18 cellular contexts compared by ENCODE assay signal in the genomic region with DNA sequence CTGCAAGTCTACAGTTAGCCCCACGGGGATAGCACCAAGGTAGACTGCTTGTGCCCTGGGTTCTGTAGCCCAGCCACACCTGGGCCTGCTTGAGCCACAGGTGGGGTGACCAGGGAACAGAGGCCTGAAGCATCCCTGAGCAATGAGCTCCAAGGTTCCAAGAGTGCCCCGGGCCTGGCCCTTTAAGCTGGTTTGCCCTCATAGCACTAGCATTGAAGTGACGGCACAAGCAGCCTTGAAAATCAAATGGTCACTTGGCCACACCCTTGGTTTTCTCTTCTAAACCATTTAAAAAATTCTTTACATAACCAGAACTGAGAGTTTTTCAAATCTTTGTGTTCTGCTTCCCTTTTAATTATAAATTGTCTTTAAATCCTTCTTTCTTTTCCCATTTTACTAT.
"Had no signal": no experiment of that assay in that cellular context is flagged by ENCODE, and none has a peak within 500 bp of the region (broad histone marks: within the 10 kb centered on the region; RNA-seq: fewer than 3 reads in every experiment).

No MANE protein-coding gene starts in this region.

- H3K36me3 Mint-ChIP-seq: natural killer cell treated with Interleukin-12 subunit alpha and Interleukin-12 subunit beta and Interleukin-15 and Interleukin-18, amount 100 ng/mL, for 72 hours; stimulated activated effector memory CD8-positive, alpha-beta T cell treated with anti-CD3 and anti-CD28 coated beads, Interleukin-12 subunit alpha, Interleukin-12 subunit beta, amount 100 ng/mL, for 72 hours had no signal

- ATAC-seq: gastrocnemius medialis; heart right ventricle; left lobe of liver; stimulated activated effector memory CD8-positive, alpha-beta T cell treated with anti-CD3 and anti-CD28 coated beads, Interleukin-12 subunit alpha, Interleukin-12 subunit beta, amount 100 ng/mL, for 72 hours had no signal

- DNase-seq: effector memory CD4-positive, alpha-beta T cell; gastrocnemius medialis; heart right ventricle; hypothalamus; islet precursor cell; retina; sigmoid colon; small intestine; stimulated activated CD4-positive, alpha-beta T cell treated with anti-CD3 and anti-CD28 coated beads, Interleukin-4, amount 100 ng/mL, for 1 hour; stimulated activated CD8-positive, alpha-beta memory T cell treated with anti-CD3 and anti-CD28 coated beads, Interleukin-4, amount 100 ng/mL, for 48 hours; testis; transverse colon had no signal

- H3K9me3 Mint-ChIP-seq: memory B cell; mesothelial cell of epicardium; natural killer cell treated with Interleukin-12 subunit alpha and Interleukin-12 subunit beta and Interleukin-15 and Interleukin-18, amount 100 ng/mL, for 72 hours; stimulated activated effector memory CD8-positive, alpha-beta T cell treated with anti-CD3 and anti-CD28 coated beads, Interleukin-12 subunit alpha, Interleukin-12 subunit beta, amount 100 ng/mL, for 72 hours; stimulated activated naive CD8-positive, alpha-beta T cell treated with anti-CD3 and anti-CD28 coated beads, Interleukin-15, Interleukin-2, amounts not matched to agents 100 ng/mL and 50 ng/mL, for 24 hours had no signal

- H3K27me3 Mint-ChIP-seq: memory B cell; natural killer cell treated with Interleukin-12 subunit alpha and Interleukin-12 subunit beta and Interleukin-15 and Interleukin-18, amount 100 ng/mL, for 72 hours; stimulated activated naive CD8-positive, alpha-beta T cell treated with anti-CD3 and anti-CD28 coated beads, Interleukin-15, Interleukin-2, amounts not matched to agents 100 ng/mL and 50 ng/mL, for 24 hours had no signal

- H3K4me3 Mint-ChIP-seq: memory B cell; mesothelial cell of epicardium; natural killer cell treated with Interleukin-12 subunit alpha and Interleukin-12 subunit beta and Interleukin-15 and Interleukin-18, amount 100 ng/mL, for 72 hours; stimulated activated effector memory CD8-positive, alpha-beta T cell treated with anti-CD3 and anti-CD28 coated beads, Interleukin-12 subunit alpha, Interleukin-12 subunit beta, amount 100 ng/mL, for 72 hours; stimulated activated naive CD8-positive, alpha-beta T cell treated with anti-CD3 and anti-CD28 coated beads, Interleukin-15, Interleukin-2, amounts not matched to agents 100 ng/mL and 50 ng/mL, for 24 hours had no signal

- H3K27ac Mint-ChIP-seq: mesothelial cell of epicardium; natural killer cell treated with Interleukin-12 subunit alpha and Interleukin-12 subunit beta and Interleukin-15 and Interleukin-18, amount 100 ng/mL, for 72 hours; stimulated activated effector memory CD8-positive, alpha-beta T cell treated with anti-CD3 and anti-CD28 coated beads, Interleukin-12 subunit alpha, Interleukin-12 subunit beta, amount 100 ng/mL, for 72 hours; stimulated activated naive CD8-positive, alpha-beta T cell treated with anti-CD3 and anti-CD28 coated beads, Interleukin-15, Interleukin-2, amounts not matched to agents 100 ng/mL and 50 ng/mL, for 24 hours had no signal

- H3K4me1 Mint-ChIP-seq: mesothelial cell of epicardium had no signal
